Comparison of ENCODE assay signal across 20 cellular contexts in the genomic region with DNA sequence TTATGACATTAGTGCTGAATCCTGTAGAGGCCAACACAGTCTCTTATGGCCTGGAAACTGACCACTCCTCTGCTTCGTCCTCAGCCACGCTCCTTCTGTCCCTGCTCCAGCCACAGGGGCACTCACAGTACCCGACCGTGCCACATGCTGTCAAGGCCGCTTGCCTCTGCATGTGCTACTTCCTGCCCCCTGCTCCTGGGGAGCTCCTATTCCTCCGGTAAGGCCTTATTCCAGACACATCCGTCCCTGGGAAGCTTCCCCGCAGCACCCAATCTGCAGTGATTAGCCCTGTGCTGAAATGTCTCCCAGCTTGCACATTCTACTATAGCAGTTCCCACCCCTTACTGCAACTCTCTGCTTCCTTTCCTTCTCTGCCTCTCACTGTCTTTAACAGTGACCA.
DNase-seq lines count a peak whose midpoint lies in the region; ATAC-seq, FAIRE-seq and TF ChIP-seq lines count a peak whose summit lies in the region.
"Had no signal": no experiment of that assay in that cellular context is flagged by ENCODE, and none has a peak within 500 bp of the region (broad histone marks: within the 10 kb centered on the region; RNA-seq: fewer than 3 reads in every experiment).

No MANE protein-coding gene starts in this region.

- H3K36me3 ChIP-seq in H1 (ENCODE audit: control insufficient read depth in 2 of 4, insufficient read depth in 4 of 4, low read length in 3 of 4) (no peaks in the 10 kb centered on the region), neuronal stem cell (replicated peaks in 1 of 2; ENCODE audit: control insufficient read depth in 2 of 2, insufficient read depth in 2 of 2, low read length in 2 of 2) (no peaks in the 10 kb centered on the region), breast epithelium (no peaks in the 10 kb centered on the region)

- H3K36me3 Mint-ChIP-seq in activated naive CD4-positive, alpha-beta T cell treated with anti-CD3 and anti-CD28 coated beads, Interleukin-2, amount 50 U/mL, for 24 hours: peaks cover 4% of the 10 kb centered on the region
- H3K36me3 Mint-ChIP-seq in activated naive CD4-positive, alpha-beta T cell treated with anti-CD3 and anti-CD28 coated beads, Interleukin-2, amount 10 ng/mL, durations not matched to agents 7 days and 5 days: no peaks in the 10 kb centered on the region
- H3K36me3 Mint-ChIP-seq: CD4-positive, CD25-positive, alpha-beta regulatory T cell had no signal

- H3K79me1 ChIP-seq in H1 (ENCODE audit: low read depth, low read length) (no peaks in the 10 kb centered on the region), neuronal stem cell (ENCODE audit: low read depth, low read length) (no peaks in the 10 kb centered on the region)

- H3K4me1 Mint-ChIP-seq in activated naive CD4-positive, alpha-beta T cell treated with anti-CD3 and anti-CD28 coated beads, Interleukin-2, amount 50 U/mL, for 24 hours: peaks cover 4% of the 10 kb centered on the region
- H3K4me1 Mint-ChIP-seq in activated naive CD4-positive, alpha-beta T cell treated with anti-CD3 and anti-CD28 coated beads, Interleukin-2, amount 10 ng/mL, durations not matched to agents 7 days and 5 days: no peaks in the 10 kb centered on the region
- H3K4me1 Mint-ChIP-seq: B cell had no signal

- no peaks in the 10 kb centered on the region for H3K9me3 Mint-ChIP-seq in activated naive CD4-positive, alpha-beta T cell treated with anti-CD3 and anti-CD28 coated beads, Interleukin-2, amount 50 U/mL, for 24 hours
- no peaks in the 10 kb centered on the region for H3K9me3 Mint-ChIP-seq in activated naive CD4-positive, alpha-beta T cell treated with anti-CD3 and anti-CD28 coated beads, Interleukin-2, amount 10 ng/mL, durations not matched to agents 7 days and 5 days
- H3K9me3 Mint-ChIP-seq: CD4-positive, CD25-positive, alpha-beta regulatory T cell; CD8-positive, alpha-beta T cell; H9 had no signal

- H3K4ac ChIP-seq in H1 (replicated peaks; ENCODE audit: insufficient read length, low read depth, low read length) (no peak overlapping the region), neuronal stem cell (ENCODE audit: low read length) (no peak overlapping the region)

- H2AFZ ChIP-seq in H1 (ENCODE audit: low read length) (no peak overlapping the region), neuronal stem cell (ENCODE audit: low read length) (no peak overlapping the region)
- H2AFZ ChIP-seq: GM23248 had no signal

- peak overlapping the region; percentile 76; the same call in 1 of the 2 replicates for H2BK15ac ChIP-seq in H1 (ENCODE audit: low read length)
- H2BK15ac ChIP-seq in neuronal stem cell (ENCODE audit: low read length): no peak overlapping the region

- H2BK20ac ChIP-seq in H1 (ENCODE audit: low read length): no peak overlapping the region

- H3K9me3 ChIP-seq in H1 (ENCODE audit: insufficient read depth in 2 of 2, low read depth in 1 of 2, low read length in 1 of 2): no peaks in the 10 kb centered on the region
- H3K9me3 ChIP-seq in neuronal stem cell (replicated peaks in 1 of 2; ENCODE audit: control insufficient read depth in 2 of 2, insufficient read depth in 1 of 2, low read depth in 1 of 2, low read length in 2 of 2): no peaks in the 10 kb centered on the region
- H3K9me3 ChIP-seq in breast epithelium: no peaks in the 10 kb centered on the region
- H3K9me3 ChIP-seq: BLaER1, Caco-2 had no signal

- TF ChIP-seq EP300 in H1 (IDR thresholded peaks at IDR 0.05; ENCODE audit: borderline replicate concordance in 1 of 2, low read depth in 2 of 2, low read length in 2 of 2): no peak

- CTCF ChIA-PET in activated naive CD4-positive, alpha-beta T cell treated with anti-CD3 and anti-CD28 coated beads, Interleukin-2, amount 10 ng/mL, durations not matched to agents 7 days and 5 days (lab: Charles Lee): interaction anchor here (1.0 to 3.4 kb wide), 7 partner anchors 9 to 498 kb away, joined by 3 to 28 read pairs (median 4); no protein-coding TSS in a partner anchor
- CTCF ChIA-PET in H1 (lab: Charles Lee; ENCODE audit: partially characterized antibody): interaction anchor here (0.6 to 4.3 kb wide), 24 partner anchors 8 to 780 kb away, joined by 3 to 22 read pairs (median 4); no protein-coding TSS in a partner anchor

- H3K4me2 ChIP-seq in H1 (ENCODE audit: insufficient read depth in 1 of 2, low read depth in 2 of 2, low read length in 2 of 2) (no peak overlapping the region), neuronal stem cell (ENCODE audit: insufficient read depth, low read length, poor library complexity, severe bottlenecking) (no peak overlapping the region)
- H3K4me2 ChIP-seq: BLaER1 had no signal

- H3K4me3 ChIP-seq in H1 (ENCODE audit: extremely low read depth in 1 of 4, insufficient read depth in 2 of 4, low read depth in 3 of 4, low read length in 4 of 4) (no peak overlapping the region), neuronal stem cell (ENCODE audit: low read length in 2 of 2) (no peak overlapping the region), breast epithelium (no peak overlapping the region)
- H3K4me3 ChIP-seq: BLaER1, GM23248 had no signal

- DNase-seq in activated naive CD4-positive, alpha-beta T cell treated with anti-CD3 and anti-CD28 coated beads, Interleukin-2, amount 10 ng/mL, durations not matched to agents 7 days and 5 days: no peak
- DNase-seq in H1 (ENCODE audit: low read depth in 1 of 2, low spot score in 2 of 2) (no peak), left colon (no peak), neuronal stem cell (ENCODE audit: low spot score) (no peak), breast epithelium (ENCODE audit: low spot score in 2 of 2) (no peak), NCI-H146 treated with DMSO at 0.1 percent for 48 hours (lab: John Stamatoyannopoulos, UW; ENCODE audit: unreplicated experiment) (no peak), DMS53 (lab: John Stamatoyannopoulos, UW) (no peak)
- DNase-seq: CD8-positive, alpha-beta T cell; DMS153; GF-D8; H9 had no signal

- no peak overlapping the region for H2BK120ac ChIP-seq in H1 (replicated peaks; ENCODE audit: low read depth, low read length)
- H2BK120ac ChIP-seq in neuronal stem cell (ENCODE audit: low read depth, low read length): no peak overlapping the region

- H3K27ac ChIP-seq in H1 (ENCODE audit: low read depth, low read length) (no peak overlapping the region), neuronal stem cell (replicated peaks; ENCODE audit: low read length) (no peak overlapping the region), breast epithelium (no peak overlapping the region)
- H3K27ac ChIP-seq: 22Rv1, BLaER1, C4-2B, GM23248 had no signal

- H3K27me3 ChIP-seq in H1 (replicated peaks in 1 of 4; ENCODE audit: control insufficient read depth in 3 of 4, extremely low read depth in 1 of 4, insufficient read depth in 3 of 4, low read length in 3 of 4) (no peaks in the 10 kb centered on the region), neuronal stem cell (ENCODE audit: control insufficient read depth in 3 of 3, insufficient read depth in 3 of 3, low read depth in 1 of 3, low read length in 3 of 3) (no peaks in the 10 kb centered on the region), breast epithelium (no peaks in the 10 kb centered on the region)
- H3K27me3 ChIP-seq: BLaER1 had no signal

- H2BK12ac ChIP-seq in H1 (ENCODE audit: low read depth, low read length): no peak overlapping the region
- no peak overlapping the region for H2BK12ac ChIP-seq in neuronal stem cell (ENCODE audit: low read length)

- peaks cover 0 to 2% of the 10 kb centered on the region in 2 experiments for H4K20me1 ChIP-seq in H1 (replicated peaks in 1 of 2; ENCODE audit: control insufficient read depth in 1 of 2, insufficient read depth in 2 of 2, low read length in 2 of 2)

- H2AK5ac ChIP-seq in H1 (ENCODE audit: low read depth, low read length): no peak overlapping the region
- no peak overlapping the region for H2AK5ac ChIP-seq in neuronal stem cell (ENCODE audit: low read depth, low read length)

- no peak for TF ChIP-seq RAD21 in H1 (IDR thresholded peaks at IDR 0.05 in 1 of 2, conservative IDR thresholded peaks at IDR 0.05 in 1 of 2; ENCODE audit: low read depth in 2 of 2, low read length in 2 of 2)

- no peak for FAIRE-seq in H1 (lab: Jason Lieb, UNC)
- FAIRE-seq: GM12891 had no signal

- no peak overlapping the region for H3K18ac ChIP-seq in H1 (ENCODE audit: extremely low read depth, low read length)
- no peak overlapping the region for H3K18ac ChIP-seq in neuronal stem cell (ENCODE audit: low read length)

- no peak overlapping the region for H4K8ac ChIP-seq in H1 (ENCODE audit: extremely low read depth, insufficient read depth, low read length)
- H4K8ac ChIP-seq in neuronal stem cell (ENCODE audit: low read depth, low read length): no peak overlapping the region

- POLR2A ChIA-PET in H1 (lab: Charles Lee; ENCODE audit: partially characterized antibody): no interaction called here

- H3K23me2 ChIP-seq in H1 (ENCODE audit: low read depth, low read length): no peaks in the 10 kb centered on the region

- ATAC-seq in left colon: peak; percentile 20
- ATAC-seq: CD8-positive, alpha-beta T cell had no signal

- no peaks in the 10 kb centered on the region for H3K4me1 ChIP-seq in H1 (replicated peaks in 1 of 4; ENCODE audit: control insufficient read depth in 3 of 4, insufficient read depth in 4 of 4, low read length in 3 of 4)
- peaks cover 15 to 27% of the 10 kb centered on the region in 2 donors for H3K4me1 ChIP-seq in neuronal stem cell (ENCODE audit: control insufficient read depth in 2 of 2, insufficient read depth in 1 of 2, low read depth in 1 of 2, low read length in 2 of 2)
- no peaks in the 10 kb centered on the region for H3K4me1 ChIP-seq in breast epithelium

- H4K5ac ChIP-seq in H1 (ENCODE audit: insufficient read length, low read depth, low read length): no peak overlapping the region

- H4K91ac ChIP-seq in H1 (replicated peaks; ENCODE audit: insufficient read length, low read length) (no peak overlapping the region), neuronal stem cell (ENCODE audit: low read depth, low read length, poor library complexity) (no peak overlapping the region)

- no peaks in the 10 kb centered on the region for H3K79me2 ChIP-seq in H1 (ENCODE audit: control insufficient read depth in 1 of 2, insufficient read depth in 2 of 2, low read length in 2 of 2)

- H3K9ac ChIP-seq in H1 (replicated peaks in 1 of 4; ENCODE audit: extremely low read depth in 1 of 4, low read depth in 3 of 4, low read length in 3 of 4) (no peak overlapping the region), neuronal stem cell (ENCODE audit: low read depth, low read length, poor library complexity) (peak overlapping the region; percentile 46)
- H3K9ac ChIP-seq: BLaER1, GM23248 had no signal

- H3K27ac Mint-ChIP-seq in activated naive CD4-positive, alpha-beta T cell treated with anti-CD3 and anti-CD28 coated beads, Interleukin-2, amount 50 U/mL, for 24 hours: peak overlapping the region; percentile 69
- H3K27ac Mint-ChIP-seq in activated naive CD4-positive, alpha-beta T cell treated with anti-CD3 and anti-CD28 coated beads, Interleukin-2, amount 10 ng/mL, durations not matched to agents 7 days and 5 days: no peak overlapping the region
- H3K27ac Mint-ChIP-seq: B cell; CD8-positive, alpha-beta T cell had no signal

- TF ChIP-seq POLR2A in H1 (IDR thresholded peaks at IDR 0.05; ENCODE audit: control extremely low read depth in 1 of 2, low read depth in 2 of 2, low read length in 2 of 2) (no peak), breast epithelium (IDR thresholded peaks at IDR 0.05) (no peak)

- no peak overlapping the region for H3K4me3 Mint-ChIP-seq in activated naive CD4-positive, alpha-beta T cell treated with anti-CD3 and anti-CD28 coated beads, Interleukin-2, amount 50 U/mL, for 24 hours
- no peak overlapping the region for H3K4me3 Mint-ChIP-seq in activated naive CD4-positive, alpha-beta T cell treated with anti-CD3 and anti-CD28 coated beads, Interleukin-2, amount 10 ng/mL, durations not matched to agents 7 days and 5 days
- H3K4me3 Mint-ChIP-seq: B cell; CD4-positive, CD25-positive, alpha-beta regulatory T cell; CD8-positive, alpha-beta T cell; H9 had no signal

- WGBS in H1 (ENCODE audit: extremely low coverage in 1 of 2, insufficient coverage in 1 of 2, insufficient read length in 1 of 2, insufficient replicate concordance in 2 of 2, low coverage in 1 of 2, low lambda C conversion rate in 2 of 2, missing lambda C conversion rate in 1 of 2), 2 experiments: 87% methylated on average over 8 of the region's 8 CpGs; no CpG with 5 or more reads in 1 of the 2 experiments
- no CpG with 5 or more reads among the region's 8 CpGs for WGBS in neuronal stem cell (ENCODE audit: extremely low coverage in 2 of 2, insufficient read length in 2 of 2, insufficient replicate concordance in 1 of 2), 2 donors

- H2BK5ac ChIP-seq in H1 (ENCODE audit: low read depth, low read length) (no peak overlapping the region), neuronal stem cell (ENCODE audit: low read length) (no peak overlapping the region)

- no peaks in the 10 kb centered on the region for H3K27me3 Mint-ChIP-seq in activated naive CD4-positive, alpha-beta T cell treated with anti-CD3 and anti-CD28 coated beads, Interleukin-2, amount 50 U/mL, for 24 hours
- H3K27me3 Mint-ChIP-seq in activated naive CD4-positive, alpha-beta T cell treated with anti-CD3 and anti-CD28 coated beads, Interleukin-2, amount 10 ng/mL, durations not matched to agents 7 days and 5 days: no peaks in the 10 kb centered on the region
- H3K27me3 Mint-ChIP-seq: B cell; CD4-positive, CD25-positive, alpha-beta regulatory T cell had no signal

- intact Hi-C loops in left colon (cut with DNase I, micrococcal nuclease) (loop anchor here in 1 of 2 donors (5.0 kb wide), 1 partner anchor 499 kb away; no protein-coding TSS in a partner anchor), breast epithelium (cut with DNase I; ENCODE audit: low total_unique reads) (no loop called here)

- TF ChIP-seq CTCF in H1 (IDR thresholded peaks at IDR 0.05; ENCODE audit: control extremely low read depth in 1 of 3, insufficient read depth in 1 of 3, low read depth in 1 of 3, low read length in 3 of 3): no peak
- no peak for TF ChIP-seq CTCF in breast epithelium (IDR thresholded peaks at IDR 0.05)

- H3K14ac ChIP-seq in H1 (ENCODE audit: insufficient read length) (no peak overlapping the region), neuronal stem cell (ENCODE audit: low read length) (no peak overlapping the region)

- H3K23ac ChIP-seq in H1 (ENCODE audit: insufficient read length): no peak overlapping the region
- no peak overlapping the region for H3K23ac ChIP-seq in neuronal stem cell (ENCODE audit: low read depth, low read length, poor library complexity)

- no peak overlapping the region for H3K56ac ChIP-seq in H1 (replicated peaks; ENCODE audit: insufficient read length, low read depth, low read length)
